ENCODE assay signal across 8 cellular contexts in genomic region chr6:79777713-79778579, GRCh38.
DNase-seq lines count a peak whose midpoint lies in the region; ATAC-seq and TF ChIP-seq lines count a peak whose summit lies in the region.

No MANE protein-coding gene starts in this region.

- peak; percentile 88 for ATAC-seq in GM19468 (IDR thresholded peaks at IDR 0.05; ENCODE audit: extremely low read depth, unreplicated experiment)

- peak overlapping the region; percentile 44 for H3K4me2 ChIP-seq in neural progenitor cell

- H3K27ac ChIP-seq in neural progenitor cell: no peak overlapping the region

- H3K4me3 Mint-ChIP-seq in Caco-2 (ENCODE audit: unreplicated experiment): peak overlapping the region; percentile 56
- H3K4me3 Mint-ChIP-seq in neural progenitor cell: peak overlapping the region; percentile 46
- peak overlapping the region; percentile 74 for H3K4me3 Mint-ChIP-seq in stimulated activated naive CD8-positive, alpha-beta T cell treated with anti-CD3 and anti-CD28 coated beads, Interleukin-15, Interleukin-2, amounts not matched to agents 100 ng/mL and 50 ng/mL, for 24 hours

- peak overlapping the region; percentile 56 for H2AFZ ChIP-seq in neural progenitor cell (replicated peaks)

- H3F3A ChIP-seq in neural progenitor cell (ENCODE audit: low read depth): no peaks in the 10 kb centered on the region

- no peak overlapping the region for H3K9ac ChIP-seq in neural progenitor cell

- H3K27me3 Mint-ChIP-seq in Caco-2 (ENCODE audit: insufficient read depth, unreplicated experiment) (no peaks in the 10 kb centered on the region), neural progenitor cell (ENCODE audit: insufficient read depth, low read depth) (no peaks in the 10 kb centered on the region)
- H3K27me3 Mint-ChIP-seq in stimulated activated naive CD8-positive, alpha-beta T cell treated with anti-CD3 and anti-CD28 coated beads, Interleukin-15, Interleukin-2, amounts not matched to agents 100 ng/mL and 50 ng/mL, for 24 hours: peaks cover 8% of the 10 kb centered on the region

- no peaks in the 10 kb centered on the region for H3K79me2 ChIP-seq in neural progenitor cell (ENCODE audit: low read depth)

- H3K9me3 ChIP-seq in Caco-2 (no peaks in the 10 kb centered on the region), neural progenitor cell (ENCODE audit: low read depth) (no peaks in the 10 kb centered on the region)

- H3K4me1 ChIP-seq in Caco-2 (no peaks in the 10 kb centered on the region), neural progenitor cell (peaks cover 4% of the 10 kb centered on the region)

- H3K4me3 ChIP-seq in Caco-2 (ENCODE audit: low read depth, low read length) (no peak overlapping the region), foreskin fibroblast (ENCODE audit: low read depth in 1 of 2, low read length in 2 of 2) (peak overlapping the region; percentile 10 to 54), neural progenitor cell (no peak overlapping the region)

- H3K27ac Mint-ChIP-seq in Caco-2 (ENCODE audit: unreplicated experiment): no peak overlapping the region
- no peak overlapping the region for H3K27ac Mint-ChIP-seq in neural progenitor cell
- H3K27ac Mint-ChIP-seq in stimulated activated naive CD8-positive, alpha-beta T cell treated with anti-CD3 and anti-CD28 coated beads, Interleukin-15, Interleukin-2, amounts not matched to agents 100 ng/mL and 50 ng/mL, for 24 hours: peak overlapping the region; percentile 19

- H3K27me3 ChIP-seq in Caco-2 (replicated peaks; ENCODE audit: control insufficient read depth, insufficient read depth, low read length): no peaks in the 10 kb centered on the region
- H3K27me3 ChIP-seq in neural progenitor cell: no peaks in the 10 kb centered on the region

- no peaks in the 10 kb centered on the region for H3K36me3 Mint-ChIP-seq in Caco-2 (ENCODE audit: insufficient read depth, unreplicated experiment)
- H3K36me3 Mint-ChIP-seq in neural progenitor cell: no peaks in the 10 kb centered on the region
- no peaks in the 10 kb centered on the region for H3K36me3 Mint-ChIP-seq in stimulated activated naive CD8-positive, alpha-beta T cell treated with anti-CD3 and anti-CD28 coated beads, Interleukin-15, Interleukin-2, amounts not matched to agents 100 ng/mL and 50 ng/mL, for 24 hours (ENCODE audit: low read depth)

- H3K4me1 Mint-ChIP-seq in Caco-2 (ENCODE audit: low read depth, unreplicated experiment) (no peaks in the 10 kb centered on the region), neural progenitor cell (peaks cover 6% of the 10 kb centered on the region)
- H3K4me1 Mint-ChIP-seq in stimulated activated naive CD8-positive, alpha-beta T cell treated with anti-CD3 and anti-CD28 coated beads, Interleukin-15, Interleukin-2, amounts not matched to agents 100 ng/mL and 50 ng/mL, for 24 hours (ENCODE audit: low read depth): peaks cover 8% of the 10 kb centered on the region

- BruUV-seq in Caco-2 (replicated peaks; lab: Mats Ljungman, UMichigan): no TSS peak

- no peaks in the 10 kb centered on the region for H3K9me3 Mint-ChIP-seq in Caco-2 (ENCODE audit: unreplicated experiment)
- H3K9me3 Mint-ChIP-seq in neural progenitor cell: no peaks in the 10 kb centered on the region
- no peaks in the 10 kb centered on the region for H3K9me3 Mint-ChIP-seq in stimulated activated naive CD8-positive, alpha-beta T cell treated with anti-CD3 and anti-CD28 coated beads, Interleukin-15, Interleukin-2, amounts not matched to agents 100 ng/mL and 50 ng/mL, for 24 hours

- intact Hi-C loops in Caco-2 (cut with micrococcal nuclease; ENCODE audit: unreplicated experiment): loop anchor here (1.0 to 2.0 kb wide), 2 partner anchors 37 to 90 kb away; no protein-coding TSS in a partner anchor

- POLR2A ChIA-PET in Caco-2 (lab: Charles Lee): interaction anchor here (0.5 kb wide), 1 partner anchor 142 kb away, joined by 3 read pairs; no protein-coding TSS in a partner anchor

- CTCF ChIA-PET in Caco-2 (lab: Charles Lee): interaction anchor here (1.1 to 1.2 kb wide), 2 partner anchors 90 to 91 kb away, joined by 5 to 9 read pairs; no protein-coding TSS in a partner anchor

- H4K20me1 ChIP-seq in neural progenitor cell (ENCODE audit: low read depth): no peaks in the 10 kb centered on the region

- H3K36me3 ChIP-seq in Caco-2 (ENCODE audit: control insufficient read depth, insufficient read depth, low read length): no peaks in the 10 kb centered on the region
- no peaks in the 10 kb centered on the region for H3K36me3 ChIP-seq in neural progenitor cell

- TF ChIP-seq CTCF in Caco-2 (IDR thresholded peaks at IDR 0.05; ENCODE audit: insufficient read depth in 1 of 2, low read depth in 1 of 2, low read length in 1 of 2, severe bottlenecking in 1 of 2, unreplicated experiment in 1 of 2): peak; percentile 75 to 81
- TF ChIP-seq CTCF in foreskin fibroblast (IDR thresholded peaks at IDR 0.05; ENCODE audit: low read depth, low read length): peak; percentile 95
- TF ChIP-seq CTCF in neural progenitor cell (IDR thresholded peaks at IDR 0.05): peak; percentile 99

- peak; percentile 48 to 76 for DNase-seq in Caco-2
- peak; percentile 87 for DNase-seq in HK-2 (ENCODE audit: unreplicated experiment)
- DNase-seq in RPMI7951 (ENCODE audit: low read depth): peak; percentile 65
- DNase-seq in activated T-helper 9 cell treated with anti-CD3 and anti-CD28 coated beads, Interleukin-2, amount 50 U/mL, for 16 hours (ENCODE audit: low read depth): peak; percentile 83
- peak; percentile 34 to 82 for DNase-seq in foreskin fibroblast
- peak; percentile 84 for DNase-seq in neural progenitor cell (ENCODE audit: low spot score)

Comparison
In these comparisons a context has a peak if more than half of its experiments do, and no peak if none do; other contexts are left out.
1. H3K4me3 ChIP-seq: peak in foreskin fibroblast (2 of 2); none in Caco-2 (single experiment) and neural progenitor cell (single experiment).
2. Peak in every context shown above with its lines, with median percentiles within 50 percentile points of each other: DNase-seq, H3K4me3 Mint-ChIP-seq and CTCF ChIP-seq.